In genomic region chrX:23403849-23404248, GRCh38 we compare ENCODE assay signal across 13 cellular contexts.
DNase-seq lines count a peak whose midpoint lies in the region; ATAC-seq and TF ChIP-seq lines count a peak whose summit lies in the region.
"Had no signal": no experiment of that assay in that cellular context is flagged by ENCODE, and none has a peak within 500 bp of the region (broad histone marks: within the 10 kb centered on the region; RNA-seq: fewer than 3 reads in every experiment).

No MANE protein-coding gene starts in this region.

- H3K36me3 Mint-ChIP-seq in T-helper 17 cell (ENCODE audit: low read depth) = no peaks in the 10 kb centered on the region
- no peaks in the 10 kb centered on the region for H3K36me3 Mint-ChIP-seq in CD4-positive, alpha-beta T cell (ENCODE audit: low read depth)
- H3K36me3 Mint-ChIP-seq: IgD-negative memory B cell had no signal

- no peaks in the 10 kb centered on the region for H3K9me3 Mint-ChIP-seq in CD4-positive, alpha-beta T cell

- CTCF ChIA-PET in CD4-positive, alpha-beta T cell (lab: Charles Lee) = interaction anchor here (0.6 kb wide), 1 partner anchor 837 kb away, joined by 3 read pairs; no protein-coding TSS in a partner anchor

- H3K4me3 ChIP-seq in GM12865 (ENCODE audit: low read depth, low read length) (no peak overlapping the region), SJCRH30 (no peak overlapping the region), foreskin fibroblast (ENCODE audit: low read depth in 1 of 2, low read length in 2 of 2) (no peak overlapping the region)
- H3K4me3 ChIP-seq: SJSA1, vagina had no signal

- H3K27ac Mint-ChIP-seq in T-helper 17 cell = no peak overlapping the region
- H3K27ac Mint-ChIP-seq in CD4-positive, alpha-beta T cell = no peak overlapping the region
- H3K27ac Mint-ChIP-seq: IgD-negative memory B cell had no signal

- no peaks in the 10 kb centered on the region for H3K27me3 ChIP-seq in SJCRH30
- no peaks in the 10 kb centered on the region for H3K27me3 ChIP-seq in CD4-positive, alpha-beta T cell (ENCODE audit: control insufficient read depth, insufficient read depth, low read length)
- H3K27me3 ChIP-seq: SJSA1, vagina had no signal

- POLR2A ChIA-PET in CD4-positive, alpha-beta T cell (lab: Charles Lee) = no interaction called here

- no peak for ATAC-seq in activated CD4-positive, CD25-positive, alpha-beta regulatory T cell treated with anti-CD3 and anti-CD28 coated beads, Interleukin-2, amount 50 U/mL, for 24 hours
- no peak for ATAC-seq in T-helper 17 cell
- no peak for ATAC-seq in CD4-positive, alpha-beta T cell (ENCODE audit: poor library complexity)

- DNase-seq in A172 (ENCODE audit: low spot score) (peak; percentile 11), GM12865 (ENCODE audit: low read depth) (no peak), SJCRH30 (peak; percentile 7 to 33), foreskin fibroblast (peak in 1 of 2 donors; percentile 1), T-helper 17 cell (no peak)
- DNase-seq in activated naive CD4-positive, alpha-beta T cell treated with anti-CD3 and anti-CD28 coated beads, Interleukin-2, amount 50 U/mL, for 16 hours = no peak
- no peak for DNase-seq in CD4-positive, alpha-beta T cell
- DNase-seq: activated CD4-positive, alpha-beta T cell treated with anti-CD3 and anti-CD28 coated beads for 48 hours; activated gamma-delta T cell had no signal

- no peak overlapping the region for H3K27ac ChIP-seq in SJCRH30
- no peak overlapping the region for H3K27ac ChIP-seq in CD4-positive, alpha-beta T cell (ENCODE audit: low read depth, low read length)
- H3K27ac ChIP-seq: SJSA1, vagina had no signal

- intact Hi-C loops in CD4-positive, alpha-beta T cell (cut with DNase I, micrococcal nuclease) = no loop called here

- no peaks in the 10 kb centered on the region for H3K4me1 Mint-ChIP-seq in T-helper 17 cell
- no peaks in the 10 kb centered on the region for H3K4me1 Mint-ChIP-seq in CD4-positive, alpha-beta T cell (ENCODE audit: low read depth)

- no peak overlapping the region for H3K4me3 Mint-ChIP-seq in T-helper 17 cell
- H3K4me3 Mint-ChIP-seq in CD4-positive, alpha-beta T cell = no peak overlapping the region
- H3K4me3 Mint-ChIP-seq: IgD-negative memory B cell had no signal

- peaks cover 3% of the 10 kb centered on the region; the same call in 1 of the 2 replicates for H3K4me1 ChIP-seq in SJCRH30
- H3K4me1 ChIP-seq: SJSA1, vagina had no signal

- H3K9me3 ChIP-seq in SJCRH30 (replicated peaks) (no peaks in the 10 kb centered on the region), T-helper 17 cell (ENCODE audit: control insufficient read depth, low read length, poor library complexity, severe bottlenecking) (no peaks in the 10 kb centered on the region)
- H3K9me3 ChIP-seq in CD4-positive, alpha-beta T cell (ENCODE audit: control insufficient read depth, low read length) = no peaks in the 10 kb centered on the region
- H3K9me3 ChIP-seq: SJSA1, vagina had no signal

- no peaks in the 10 kb centered on the region for H3K36me3 ChIP-seq in SJCRH30
- H3K36me3 ChIP-seq: SJSA1, vagina had no signal

- no peaks in the 10 kb centered on the region for H3K27me3 Mint-ChIP-seq in T-helper 17 cell
- H3K27me3 Mint-ChIP-seq in CD4-positive, alpha-beta T cell = no peaks in the 10 kb centered on the region
- H3K27me3 Mint-ChIP-seq: IgD-negative memory B cell had no signal

- TF ChIP-seq CTCF in GM12865 (IDR thresholded peaks at IDR 0.05; ENCODE audit: insufficient read depth, low read depth, low read length, missing control alignments) (peak; percentile 3), foreskin fibroblast (IDR thresholded peaks at IDR 0.05; ENCODE audit: low read depth, low read length) (peak; percentile 11)
- TF ChIP-seq CTCF in CD4-positive, alpha-beta T cell (IDR thresholded peaks at IDR 0.05) = no peak

Comparison
In these comparisons a context has a peak if more than half of its experiments do, and no peak if none do; other contexts are left out.
1. DNase-seq: peak in A172 (single experiment) and SJCRH30 (2 of 2); none in GM12865 (single experiment), activated naive CD4-positive, alpha-beta T cell treated with anti-CD3 and anti-CD28 coated beads, Interleukin-2, amount 50 U/mL, for 16 hours (single experiment), T-helper 17 cell (0 of 3) and CD4-positive, alpha-beta T cell (0 of 10).